26 cellular contexts compared by ENCODE assay signal in the genomic region with DNA sequence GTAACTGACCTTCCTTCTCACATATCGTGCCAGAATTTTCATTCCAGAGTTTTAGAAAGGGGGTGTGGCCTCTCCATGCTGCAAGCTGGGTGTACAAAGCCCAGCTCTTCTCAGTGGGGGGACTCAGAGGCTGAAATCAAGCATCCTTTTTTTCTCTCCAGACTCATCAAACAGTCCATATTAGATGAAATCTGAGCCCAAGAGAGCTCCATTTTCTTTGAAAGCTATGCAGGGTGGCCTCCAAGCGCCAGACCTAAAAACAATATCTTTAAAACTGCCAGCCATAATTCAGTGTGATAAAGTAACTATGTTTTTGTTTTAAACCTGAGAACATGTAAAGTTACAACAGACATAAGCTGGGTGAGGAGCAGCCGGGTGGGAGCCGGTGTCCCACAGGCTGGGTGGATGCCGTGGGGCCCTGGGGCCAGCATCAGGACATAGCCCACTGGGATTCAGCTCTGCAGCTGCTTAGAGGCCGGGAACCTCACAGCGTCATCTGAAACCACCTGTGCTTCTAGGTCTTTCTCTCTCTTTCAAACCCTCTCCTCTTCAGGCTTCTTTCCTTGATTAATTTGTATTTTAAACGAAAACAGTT.
"Had no signal": no experiment of that assay in that cellular context is flagged by ENCODE, and none has a peak within 500 bp of the region (broad histone marks: within the 10 kb centered on the region; RNA-seq: fewer than 3 reads in every experiment).

No MANE protein-coding gene starts in this region.

- H3K4me1 Mint-ChIP-seq: mesothelial cell of epicardium; naive B cell; stimulated activated memory B cell treated with anti-CD40 and anti-IgM and Interleukin-4, amounts not matched to agents 10 μg/mL and 1 μg/mL and 100 μg/mL, for 72 hours had no signal

- ATAC-seq: gastrocnemius medialis; heart left ventricle; left lung; mucosa of descending colon; psoas muscle; right cardiac atrium; stimulated activated memory B cell treated with anti-CD40 and anti-IgM and Interleukin-4, amounts not matched to agents 10 μg/mL and 1 μg/mL and 100 μg/mL, for 72 hours; stimulated activated naive CD8-positive, alpha-beta T cell treated with anti-CD3 and anti-CD28 coated beads, Interleukin-15, Interleukin-2, amounts not matched to agents 100 U/mL and 50 U/mL, for 24 hours; upper lobe of right lung had no signal

- H3K4me2 ChIP-seq: hepatocyte had no signal

- H3K27me3 Mint-ChIP-seq: stimulated activated memory B cell treated with anti-CD40 and anti-IgM and Interleukin-4, amounts not matched to agents 10 μg/mL and 1 μg/mL and 100 μg/mL, for 72 hours had no signal

- H3K4me3 Mint-ChIP-seq: mesothelial cell of epicardium; naive B cell; natural killer cell treated with Interleukin-12 subunit alpha and Interleukin-12 subunit beta and Interleukin-15 and Interleukin-18, amount 100 ng/mL, for 72 hours; stimulated activated memory B cell treated with anti-CD40 and anti-IgM and Interleukin-4, amounts not matched to agents 10 μg/mL and 1 μg/mL and 100 μg/mL, for 72 hours had no signal

- H3K27ac Mint-ChIP-seq: mesothelial cell of epicardium; naive B cell; natural killer cell treated with Interleukin-12 subunit alpha and Interleukin-12 subunit beta and Interleukin-15 and Interleukin-18, amount 100 ng/mL, for 72 hours; stimulated activated memory B cell treated with anti-CD40 and anti-IgM and Interleukin-4, amounts not matched to agents 10 μg/mL and 1 μg/mL and 100 μg/mL, for 72 hours had no signal

- H2AFZ ChIP-seq: hepatocyte had no signal

- H3K36me3 ChIP-seq: gastrocnemius medialis, heart left ventricle, left lung, ovary, sigmoid colon, suprapubic skin, transverse colon, upper lobe of right lung, uterus had no signal

- H3K9me3 ChIP-seq: gastrocnemius medialis, ovary, psoas muscle, upper lobe of right lung, uterus had no signal

- H3K36me3 Mint-ChIP-seq: mesothelial cell of epicardium; stimulated activated memory B cell treated with anti-CD40 and anti-IgM and Interleukin-4, amounts not matched to agents 10 μg/mL and 1 μg/mL and 100 μg/mL, for 72 hours had no signal

- H3K27ac ChIP-seq: gastrocnemius medialis, heart left ventricle, hepatocyte, left lung, ovary, psoas muscle, sigmoid colon, suprapubic skin, transverse colon, upper lobe of right lung, uterus had no signal

- H3K79me2 ChIP-seq: hepatocyte had no signal

- DNase-seq: dorsolateral prefrontal cortex; effector CD4-positive, alpha-beta T cell; foreskin fibroblast; gastrocnemius medialis; heart left ventricle; kidney; left lung; mesenchymal stem cell; mucosa of descending colon; naive B cell; occipital lobe; ovary; posterior cingulate gyrus; psoas muscle; right cardiac atrium; sigmoid colon; stimulated activated CD4-positive, alpha-beta T cell treated with anti-CD3 and anti-CD28 coated beads, Interleukin-4, amount 100 ng/mL, for 4 hours; stimulated activated naive CD8-positive, alpha-beta T cell treated with anti-CD3 and anti-CD28 coated beads, Interleukin-15, Interleukin-2, amounts not matched to agents 100 U/mL and 50 U/mL, for 24 hours; transverse colon; upper lobe of right lung; uterus had no signal

- H3K27me3 ChIP-seq: ovary, sigmoid colon, transverse colon, uterus had no signal

- H3K4me1 ChIP-seq: gastrocnemius medialis, heart left ventricle, left lung, psoas muscle, sigmoid colon, suprapubic skin, transverse colon, upper lobe of right lung, uterus had no signal

- H3K4me3 ChIP-seq: dorsolateral prefrontal cortex, gastrocnemius medialis, heart left ventricle, hepatocyte, left lung, mucosa of descending colon, ovary, psoas muscle, sigmoid colon, suprapubic skin, transverse colon, upper lobe of right lung, uterus had no signal
